ENCODE assay signal across 34 cellular contexts in the genomic region with DNA sequence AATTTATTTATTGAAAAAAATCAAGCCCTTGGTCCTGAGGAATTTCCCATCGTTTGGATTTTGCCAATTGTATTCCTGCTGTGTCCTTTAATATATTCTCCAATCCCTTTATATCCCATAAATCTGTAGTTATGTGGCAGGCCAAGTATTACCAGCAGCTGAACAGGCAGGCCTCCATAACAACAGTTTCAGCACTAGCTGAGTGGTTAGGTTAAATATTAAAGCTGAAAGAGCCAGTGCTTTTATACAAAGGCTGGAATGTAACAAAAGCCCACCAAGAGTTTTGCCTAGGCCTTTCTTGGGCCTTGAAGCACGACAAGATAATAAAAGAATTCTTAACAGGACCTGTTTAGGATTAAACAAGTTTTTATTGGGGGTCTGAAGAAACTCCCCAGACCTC.
"Had no signal": no experiment of that assay in that cellular context is flagged by ENCODE, and none has a peak within 500 bp of the region (broad histone marks: within the 10 kb centered on the region; RNA-seq: fewer than 3 reads in every experiment).

No MANE protein-coding gene starts in this region.

- H3K36me3 ChIP-seq: adrenal gland, brain microvascular endothelial cell, breast epithelium had no signal

- H3K27me3 Mint-ChIP-seq: activated CD4-positive, alpha-beta memory T cell treated with anti-CD3 and anti-CD28 coated beads for 36 hours; activated CD8-positive, alpha-beta memory T cell treated with anti-CD3 and anti-CD28 coated beads, Interleukin-2, amount 10 ng/mL, durations not matched to agents 7 days and 5 days; activated naive CD8-positive, alpha-beta T cell treated with anti-CD3 and anti-CD28 coated beads for 36 hours; activated T-cell treated with anti-CD3 and anti-CD28 coated beads, Interleukin-2, amount 50 U/mL, for 24 hours had no signal

- H3K27me3 ChIP-seq: adrenal gland, body of pancreas, brain microvascular endothelial cell, breast epithelium had no signal

- H3K4me3 ChIP-seq: adrenal gland, body of pancreas, breast epithelium had no signal

- H3K4me1 ChIP-seq: adrenal gland, body of pancreas, breast epithelium had no signal

- H3K9me3 ChIP-seq: adrenal gland, body of pancreas, breast epithelium had no signal

- H3K36me3 Mint-ChIP-seq: activated CD4-positive, alpha-beta memory T cell treated with anti-CD3 and anti-CD28 coated beads for 36 hours; activated CD8-positive, alpha-beta memory T cell treated with anti-CD3 and anti-CD28 coated beads, Interleukin-2, amount 10 ng/mL, durations not matched to agents 7 days and 5 days; activated naive CD4-positive, alpha-beta T cell treated with anti-CD3 and anti-CD28 coated beads, Interleukin-2, amount 50 U/mL, for 72 hours; activated naive CD8-positive, alpha-beta T cell treated with anti-CD3 and anti-CD28 coated beads for 36 hours had no signal

- H3K27ac Mint-ChIP-seq: activated B cell treated with CpG ODN at 0.5 μM for 24 hours; activated CD4-positive, alpha-beta memory T cell treated with anti-CD3 and anti-CD28 coated beads for 36 hours; activated CD4-positive, alpha-beta T cell treated with anti-CD3 and anti-CD28 coated beads, Interleukin-2, amount 10 ng/mL, durations not matched to agents 24 days and 14 days; activated CD8-positive, alpha-beta memory T cell treated with anti-CD3 and anti-CD28 coated beads, Interleukin-2, amount 10 ng/mL, durations not matched to agents 7 days and 5 days; activated CD8-positive, alpha-beta T cell treated with anti-CD3 and anti-CD28 coated beads, Interleukin-2, amount 10 ng/mL, durations not matched to agents 7 days and 5 days; activated naive CD4-positive, alpha-beta T cell treated with anti-CD3 and anti-CD28 coated beads for 36 hours; activated naive CD4-positive, alpha-beta T cell treated with anti-CD3 and anti-CD28 coated beads, Interleukin-2, amount 50 U/mL, for 72 hours; activated naive CD8-positive, alpha-beta T cell treated with anti-CD3 and anti-CD28 coated beads for 36 hours; activated T-cell treated with anti-CD3 and anti-CD28 coated beads, Interleukin-2, amount 50 U/mL, for 24 hours; activated T-helper 2 cell treated with anti-CD3 and anti-CD28 coated beads, Interferon-gamma antibody, Interleukin-2, Interleukin-4, amounts not matched to agents 10 μg/mL and 5 μg/mL and 100 μg/mL, durations not matched to agents 14 hours and 24 hours and 36 hours; T-helper 1 cell treated with Interleukin-12 subunit alpha and Interleukin-12 subunit beta and Interleukin-4 antibody, amounts not matched to agents 30 μg/mL and 1 μg/mL, for 36 hours; T-helper 2 cell treated with Interferon-gamma antibody and Interleukin-4, amounts not matched to agents 5 μg/mL and 100 μg/mL, for 36 hours had no signal

- H3K4me1 Mint-ChIP-seq: activated B cell treated with CpG ODN at 0.5 μM for 24 hours; activated CD4-positive, alpha-beta T cell treated with anti-CD3 and anti-CD28 coated beads, Interleukin-2, amount 10 ng/mL, durations not matched to agents 24 days and 14 days; activated CD8-positive, alpha-beta memory T cell treated with anti-CD3 and anti-CD28 coated beads, Interleukin-2, amount 10 ng/mL, durations not matched to agents 7 days and 5 days; activated naive CD8-positive, alpha-beta T cell treated with anti-CD3 and anti-CD28 coated beads for 36 hours had no signal

- H3K9me3 Mint-ChIP-seq: activated B cell treated with CpG ODN at 0.5 μM for 24 hours; activated CD4-positive, alpha-beta memory T cell treated with anti-CD3 and anti-CD28 coated beads for 36 hours; activated CD4-positive, alpha-beta T cell treated with anti-CD3 and anti-CD28 coated beads, Interleukin-2, amount 10 ng/mL, durations not matched to agents 24 days and 14 days; activated naive CD4-positive, alpha-beta T cell treated with anti-CD3 and anti-CD28 coated beads for 36 hours; activated naive CD4-positive, alpha-beta T cell treated with anti-CD3 and anti-CD28 coated beads, Interleukin-2, amount 50 U/mL, for 72 hours; activated naive CD8-positive, alpha-beta T cell treated with anti-CD3 and anti-CD28 coated beads for 36 hours; activated T-cell treated with anti-CD3 and anti-CD28 coated beads, Interleukin-2, amount 50 U/mL, for 24 hours; activated T-helper 2 cell treated with anti-CD3 and anti-CD28 coated beads, Interferon-gamma antibody, Interleukin-2, Interleukin-4, amounts not matched to agents 10 μg/mL and 5 μg/mL and 100 μg/mL, durations not matched to agents 14 hours and 24 hours and 36 hours; T-helper 1 cell treated with Interleukin-12 subunit alpha and Interleukin-12 subunit beta and Interleukin-4 antibody, amounts not matched to agents 30 μg/mL and 1 μg/mL, for 36 hours; T-helper 2 cell treated with Interferon-gamma antibody and Interleukin-4, amounts not matched to agents 5 μg/mL and 100 μg/mL, for 36 hours had no signal

- DNase-seq: activated B cell treated with CpG ODN at 0.5 μM for 24 hours; activated CD4-positive, alpha-beta memory T cell treated with anti-CD3 and anti-CD28 coated beads for 36 hours; activated CD4-positive, alpha-beta T cell treated with anti-CD3 and anti-CD28 coated beads for 4 hours; activated CD4-positive, alpha-beta T cell treated with anti-CD3 and anti-CD28 coated beads, Interleukin-2, amount 10 ng/mL, durations not matched to agents 24 days and 14 days; activated CD4-positive, alpha-beta T cell treated with anti-CD3 and anti-CD28 coated beads, Interleukin-2, amount 50 U/mL, for 1 hour; activated CD4-positive, alpha-beta T cell treated with anti-CD3 and anti-CD28 coated beads, Interleukin-2, amount 50 U/mL, for 4 hours; activated CD4-positive, CD25-positive, alpha-beta regulatory T cell treated with anti-CD3 and anti-CD28 coated beads, Interleukin-2, amount 50 U/mL, for 72 hours; activated CD8-positive, alpha-beta memory T cell treated with anti-CD3 and anti-CD28 coated beads for 24 hours; activated CD8-positive, alpha-beta memory T cell treated with anti-CD3 and anti-CD28 coated beads, Interleukin-2, amount 10 ng/mL, durations not matched to agents 7 days and 5 days; activated CD8-positive, alpha-beta memory T cell treated with anti-CD3 and anti-CD28 coated beads, Interleukin-2, amount 50 U/mL, for 48 hours; activated CD8-positive, alpha-beta T cell treated with anti-CD3 and anti-CD28 coated beads, Interleukin-2, amount 10 ng/mL, durations not matched to agents 7 days and 5 days; activated effector memory CD4-positive, alpha-beta T cell treated with Interleukin-2 at 50 U/mL for 16 hours; activated gamma-delta T cell; activated naive CD4-positive, alpha-beta T cell; activated naive CD4-positive, alpha-beta T cell treated with anti-CD3 and anti-CD28 coated beads for 36 hours; activated naive CD4-positive, alpha-beta T cell treated with anti-CD3 and anti-CD28 coated beads, Interleukin-2, amount 50 U/mL, for 16 hours; activated naive CD8-positive, alpha-beta T cell treated with anti-CD3 and anti-CD28 coated beads for 36 hours; activated T-cell treated with anti-CD3 and anti-CD28 coated beads, Interleukin-2, amount 50 U/mL, for 24 hours; activated T-cell treated with anti-CD3 and anti-CD28 coated beads, Interleukin-2, amount 50 U/mL, for 48 hours; adrenal gland; amniotic stem cell; aorta; body of pancreas; brain microvascular endothelial cell; central memory CD4-positive, alpha-beta T cell; T-helper 1 cell; T-helper 2 cell; T-helper 9 cell had no signal

- ATAC-seq: activated CD8-positive, alpha-beta memory T cell treated with anti-CD3 and anti-CD28 coated beads, Interleukin-2, amount 10 ng/mL, durations not matched to agents 7 days and 5 days; activated CD8-positive, alpha-beta T cell treated with anti-CD3 and anti-CD28 coated beads, Interleukin-2, amount 10 ng/mL, durations not matched to agents 7 days and 5 days; activated naive CD4-positive, alpha-beta T cell treated with anti-CD3 and anti-CD28 coated beads, Interleukin-2, amount 50 U/mL, for 72 hours; body of pancreas had no signal

- H3K4me3 Mint-ChIP-seq: activated B cell treated with CpG ODN at 0.5 μM for 24 hours; activated CD4-positive, alpha-beta memory T cell treated with anti-CD3 and anti-CD28 coated beads for 36 hours; activated CD4-positive, alpha-beta T cell treated with anti-CD3 and anti-CD28 coated beads, Interleukin-2, amount 10 ng/mL, durations not matched to agents 24 days and 14 days; activated CD8-positive, alpha-beta memory T cell treated with anti-CD3 and anti-CD28 coated beads, Interleukin-2, amount 10 ng/mL, durations not matched to agents 7 days and 5 days; activated CD8-positive, alpha-beta T cell treated with anti-CD3 and anti-CD28 coated beads, Interleukin-2, amount 10 ng/mL, durations not matched to agents 7 days and 5 days; activated naive CD4-positive, alpha-beta T cell treated with anti-CD3 and anti-CD28 coated beads for 36 hours; activated naive CD8-positive, alpha-beta T cell treated with anti-CD3 and anti-CD28 coated beads for 36 hours; activated T-cell treated with anti-CD3 and anti-CD28 coated beads, Interleukin-2, amount 50 U/mL, for 24 hours; T-helper 1 cell treated with Interleukin-12 subunit alpha and Interleukin-12 subunit beta and Interleukin-4 antibody, amounts not matched to agents 30 μg/mL and 1 μg/mL, for 36 hours; T-helper 2 cell treated with Interferon-gamma antibody and Interleukin-4, amounts not matched to agents 5 μg/mL and 100 μg/mL, for 36 hours had no signal

- H3K27ac ChIP-seq: adrenal gland, body of pancreas, brain microvascular endothelial cell, breast epithelium, VCaP had no signal
